ENCODE assay signal across 1 cellular context in the genomic region with DNA sequence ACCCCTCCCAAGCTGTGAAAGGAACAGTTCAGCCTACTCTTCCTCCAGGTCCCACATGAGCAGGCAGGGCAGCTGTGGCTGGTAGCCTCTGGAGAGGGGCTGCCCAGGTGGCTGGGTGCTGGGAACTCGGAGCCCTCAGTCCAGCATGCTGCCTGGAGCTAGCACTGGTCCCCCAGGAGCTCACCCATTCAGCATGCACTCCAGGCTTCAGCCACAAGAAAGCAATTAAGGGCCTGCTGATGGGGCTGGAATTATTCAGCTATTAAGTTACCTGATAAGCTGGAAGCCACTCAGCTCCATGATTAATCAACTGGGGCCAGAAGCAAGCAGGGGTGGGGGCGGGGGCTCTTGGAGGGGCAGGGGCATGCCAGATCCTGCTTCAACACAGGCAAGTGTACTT.
TF ChIP-seq lines count a peak whose summit lies in the region.

No MANE protein-coding gene starts in this region.

TF ChIP-seq in SK-N-SH treated with all-trans-retinoic acid at 6 μM for 48 hours, 23 proteins besides CTCF, POLR2A, EP300 and RAD21 (continued from another document):
- TF ChIP-seq BACH2 (CRISPR knock-in tag; IDR thresholded peaks at IDR 0.05; ENCODE audit: borderline replicate concordance): no peak
- TF ChIP-seq ZFP30 (CRISPR knock-in tag; IDR thresholded peaks at IDR 0.05): no peak
- no peak for TF ChIP-seq TOX (CRISPR knock-in tag; IDR thresholded peaks at IDR 0.05; ENCODE audit: borderline replicate concordance)
- TF ChIP-seq ZNF8 (CRISPR knock-in tag; IDR thresholded peaks at IDR 0.05): 0 out of 2 replicates have a peak, but pooled peaks have one; percentile 15
- TF ChIP-seq ZNF70 (CRISPR knock-in tag; IDR thresholded peaks at IDR 0.05): no peak
